8 cellular contexts compared by ENCODE assay signal in the genomic region with DNA sequence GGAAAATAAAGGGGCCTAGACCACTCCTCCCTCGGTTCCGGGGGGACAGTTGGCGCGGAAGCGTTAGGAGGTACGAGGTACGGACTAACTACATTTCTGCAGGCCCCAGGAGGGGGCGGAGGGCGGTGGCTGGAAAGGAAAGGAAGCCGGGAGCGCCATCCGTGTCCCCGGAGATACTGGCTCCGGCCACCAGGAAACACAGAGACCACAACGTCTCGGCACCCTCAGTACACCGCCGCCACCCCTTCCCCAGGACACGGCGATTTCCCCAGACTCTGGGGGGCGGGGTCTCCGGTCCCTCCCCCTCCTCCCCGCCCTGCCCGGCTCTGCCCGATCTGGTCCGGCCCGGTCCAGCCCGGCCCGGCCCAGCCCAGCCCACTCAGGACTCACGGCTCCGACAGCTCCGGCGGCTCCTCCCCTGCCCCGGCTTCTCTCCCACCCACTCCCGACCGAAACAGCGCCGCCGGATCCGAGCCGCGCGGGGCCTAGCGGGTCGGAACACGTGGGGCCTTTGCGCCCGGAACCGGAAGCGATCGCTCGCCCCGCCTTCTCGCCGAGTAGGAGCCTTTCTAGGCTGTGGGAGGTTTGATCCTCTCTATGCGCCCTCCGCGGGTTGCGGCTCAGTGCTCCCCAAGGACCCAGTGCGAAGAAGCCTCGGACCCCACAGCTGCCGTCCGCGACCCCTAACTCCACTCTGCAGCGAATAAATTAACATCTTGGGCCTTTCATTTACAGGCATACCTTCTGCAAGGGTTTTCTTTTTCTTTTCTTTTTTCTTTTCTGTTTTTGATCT. TPM values are rescaled to one million over a fixed set of nuclear protein-coding genes. Genes with fewer than 3 reads are reported as not detected.
DNase-seq lines count a peak whose midpoint lies in the region; ATAC-seq lines count a peak whose summit lies in the region.

TSS of gene ZNF202 (minus strand) at position 502 of the 793 bp plus-strand sequence. CDS start 10,772 bp downstream, outside the sequence.

- peak within 1 kb of the TSS; percentile 93 for H3K27ac Mint-ChIP-seq in memory B cell

- peaks cover 6% of the 10 kb centered on the region for H3K27me3 Mint-ChIP-seq in memory B cell

- ATAC-seq in GM21367 (IDR thresholded peaks at IDR 0.05; ENCODE audit: unreplicated experiment) (peak; percentile 98), memory B cell (ENCODE audit: low read depth) (peak; percentile 96)

- peak within 1 kb of the TSS; percentile 96 for H3K4me3 Mint-ChIP-seq in memory B cell

- CTCF ChIA-PET in activated CD8-positive, alpha-beta memory T cell treated with anti-CD3 and anti-CD28 coated beads for 36 hours (lab: Charles Lee) = no interaction called here

- H3K9me3 Mint-ChIP-seq in memory B cell = no peaks in the 10 kb centered on the region

- POLR2A ChIA-PET in activated CD8-positive, alpha-beta memory T cell treated with anti-CD3 and anti-CD28 coated beads for 36 hours (lab: Charles Lee) = no interaction called here

- in situ Hi-C loops in Caki2 (cut with HindIII; ENCODE audit: low pct_unique_long_range_greater_than_20kb, low sequenced_read_pairs) = no loop called here

- DNase-seq in Caki2 (ENCODE audit: low read depth) (peak; percentile 71), HT1080 (ENCODE audit: low read depth) (peak; percentile 83), NOMO-1 (lab: John Stamatoyannopoulos, UW; ENCODE audit: unreplicated experiment in 2 of 2) (peak; percentile 78 to 90), memory B cell (ENCODE audit: low spot score in 2 of 2) (peak; percentile 88 to 91)
- DNase-seq in effector CD8-positive, alpha-beta T cell (lab: John Stamatoyannopoulos, UW) = peak; percentile 82
- DNase-seq in stimulated activated CD8-positive, alpha-beta memory T cell treated with anti-CD3 and anti-CD28 coated beads, Interleukin-12 subunit alpha, Interleukin-12 subunit beta, amount 100 ng/mL, for 1 hour (ENCODE audit: low read depth) = peak; percentile 79

- H3K36me3 Mint-ChIP-seq in memory B cell = peaks cover 12% of the 10 kb centered on the region

- peaks cover 23% of the 10 kb centered on the region for H3K4me1 Mint-ChIP-seq in memory B cell

RNA-seq across cellular contexts. Expression of gene ZNF202, which starts in this region (rescaled TPM):
- total RNA-seq in Caki2 (2014; rRNA removed; shearing (Covaris generic); ENCODE audit: low replicate concordance) = 7.4 and 25.7 TPM in 2 replicates
- total RNA-seq in HT1080 (2014; rRNA removed; shearing (Covaris generic)) = 9.7 and 11.3 TPM in 2 replicates
- polyA plus RNA-seq in HT1080 (2015; cell fraction: cytosol; rRNA removed) = 14.2 and 16.6 TPM in 2 replicates
- 48.0 and 49.7 TPM in 2 replicates for polyA plus RNA-seq in HT1080 (2015; cell fraction: nucleus; rRNA removed)
- 10 to 100 TPM; 16.1 to 18.7 TPM for total RNA-seq in activated CD8-positive, alpha-beta memory T cell treated with anti-CD3 and anti-CD28 coated beads for 36 hours

Comparison
In these comparisons a context has a peak if more than half of its experiments do, and no peak if none do; other contexts are left out.
1. Peak in every context shown above with its lines: DNase-seq and ATAC-seq.